In genomic region chr18:42268793-42269192, GRCh38 we compare ENCODE assay signal across 17 cellular contexts.
"Had no signal": no experiment of that assay in that cellular context is flagged by ENCODE, and none has a peak within 500 bp of the region (broad histone marks: within the 10 kb centered on the region; RNA-seq: fewer than 3 reads in every experiment).

No MANE protein-coding gene starts in this region.

- H3K27me3 ChIP-seq: breast epithelium, esophagus squamous epithelium, tibial artery, vagina had no signal

- FAIRE-seq: colon, TTC549 had no signal

- H3K36me3 Mint-ChIP-seq: activated CD8-positive, alpha-beta memory T cell treated with anti-CD3 and anti-CD28 coated beads, Interleukin-2, amount 10 ng/mL, durations not matched to agents 7 days and 5 days; activated naive CD8-positive, alpha-beta T cell treated with anti-CD3 and anti-CD28 coated beads for 36 hours; naive thymus-derived CD8-positive, alpha-beta T cell; stimulated activated memory B cell treated with anti-CD40 and anti-IgM and Interleukin-4, amounts not matched to agents 10 μg/mL and 1 μg/mL and 100 μg/mL, for 72 hours had no signal

- H3K36me3 ChIP-seq: breast epithelium, esophagus squamous epithelium, tibial artery, vagina had no signal

- H3K9me3 Mint-ChIP-seq: activated naive CD8-positive, alpha-beta T cell treated with anti-CD3 and anti-CD28 coated beads for 36 hours; activated T-cell treated with anti-CD3 and anti-CD28 coated beads, Interleukin-2, amount 50 U/mL, for 72 hours; naive thymus-derived CD8-positive, alpha-beta T cell; stimulated activated memory B cell treated with anti-CD40 and anti-IgM and Interleukin-4, amounts not matched to agents 10 μg/mL and 1 μg/mL and 100 μg/mL, for 72 hours had no signal

- DNase-seq: activated CD4-positive, alpha-beta T cell treated with anti-CD3 and anti-CD28 coated beads, Interleukin-2, amount 50 U/mL, for 1 hour; activated CD8-positive, alpha-beta memory T cell treated with anti-CD3 and anti-CD28 coated beads, Interleukin-2, amount 10 ng/mL, durations not matched to agents 7 days and 5 days; activated gamma-delta T cell treated with Interleukin-2 at 50 U/mL for 16 hours; activated naive CD8-positive, alpha-beta T cell treated with anti-CD3 and anti-CD28 coated beads for 36 hours; activated T-cell treated with anti-CD3 and anti-CD28 coated beads, Interleukin-2, amount 50 U/mL, for 72 hours; esophagus squamous epithelium; foreskin fibroblast; mucosa of descending colon; naive thymus-derived CD8-positive, alpha-beta T cell; posterior cingulate gyrus; tibial artery had no signal

- H3K4me1 Mint-ChIP-seq: activated CD8-positive, alpha-beta memory T cell treated with anti-CD3 and anti-CD28 coated beads, Interleukin-2, amount 10 ng/mL, durations not matched to agents 7 days and 5 days; activated naive CD8-positive, alpha-beta T cell treated with anti-CD3 and anti-CD28 coated beads for 36 hours; naive thymus-derived CD8-positive, alpha-beta T cell; stimulated activated memory B cell treated with anti-CD40 and anti-IgM and Interleukin-4, amounts not matched to agents 10 μg/mL and 1 μg/mL and 100 μg/mL, for 72 hours had no signal

- H3K27ac Mint-ChIP-seq: activated CD8-positive, alpha-beta memory T cell treated with anti-CD3 and anti-CD28 coated beads, Interleukin-2, amount 10 ng/mL, durations not matched to agents 7 days and 5 days; activated naive CD8-positive, alpha-beta T cell treated with anti-CD3 and anti-CD28 coated beads for 36 hours; activated T-cell treated with anti-CD3 and anti-CD28 coated beads, Interleukin-2, amount 50 U/mL, for 72 hours; naive thymus-derived CD8-positive, alpha-beta T cell; stimulated activated memory B cell treated with anti-CD40 and anti-IgM and Interleukin-4, amounts not matched to agents 10 μg/mL and 1 μg/mL and 100 μg/mL, for 72 hours had no signal

- H3K4me1 ChIP-seq: breast epithelium, esophagus squamous epithelium, tibial artery, vagina had no signal

- ATAC-seq: activated CD8-positive, alpha-beta memory T cell treated with anti-CD3 and anti-CD28 coated beads, Interleukin-2, amount 10 ng/mL, durations not matched to agents 7 days and 5 days; activated T-cell treated with anti-CD3 and anti-CD28 coated beads, Interleukin-2, amount 50 U/mL, for 72 hours; mucosa of descending colon; naive thymus-derived CD8-positive, alpha-beta T cell; stimulated activated memory B cell treated with anti-CD40 and anti-IgM and Interleukin-4, amounts not matched to agents 10 μg/mL and 1 μg/mL and 100 μg/mL, for 72 hours had no signal

- H3K27ac ChIP-seq: breast epithelium, esophagus squamous epithelium, skin epidermis, tibial artery, vagina had no signal

- H3K27me3 Mint-ChIP-seq: activated CD8-positive, alpha-beta memory T cell treated with anti-CD3 and anti-CD28 coated beads, Interleukin-2, amount 10 ng/mL, durations not matched to agents 7 days and 5 days; stimulated activated memory B cell treated with anti-CD40 and anti-IgM and Interleukin-4, amounts not matched to agents 10 μg/mL and 1 μg/mL and 100 μg/mL, for 72 hours had no signal

- H3K4me3 ChIP-seq: breast epithelium, esophagus squamous epithelium, mucosa of descending colon, skin epidermis, tibial artery, vagina had no signal

- H3K4me3 Mint-ChIP-seq: activated CD8-positive, alpha-beta memory T cell treated with anti-CD3 and anti-CD28 coated beads, Interleukin-2, amount 10 ng/mL, durations not matched to agents 7 days and 5 days; activated naive CD8-positive, alpha-beta T cell treated with anti-CD3 and anti-CD28 coated beads for 36 hours; activated T-cell treated with anti-CD3 and anti-CD28 coated beads, Interleukin-2, amount 50 U/mL, for 72 hours; naive thymus-derived CD8-positive, alpha-beta T cell; stimulated activated memory B cell treated with anti-CD40 and anti-IgM and Interleukin-4, amounts not matched to agents 10 μg/mL and 1 μg/mL and 100 μg/mL, for 72 hours had no signal

- H3K9me3 ChIP-seq: breast epithelium, esophagus squamous epithelium, mucosa of descending colon, tibial artery, vagina had no signal
